In the genomic region with DNA sequence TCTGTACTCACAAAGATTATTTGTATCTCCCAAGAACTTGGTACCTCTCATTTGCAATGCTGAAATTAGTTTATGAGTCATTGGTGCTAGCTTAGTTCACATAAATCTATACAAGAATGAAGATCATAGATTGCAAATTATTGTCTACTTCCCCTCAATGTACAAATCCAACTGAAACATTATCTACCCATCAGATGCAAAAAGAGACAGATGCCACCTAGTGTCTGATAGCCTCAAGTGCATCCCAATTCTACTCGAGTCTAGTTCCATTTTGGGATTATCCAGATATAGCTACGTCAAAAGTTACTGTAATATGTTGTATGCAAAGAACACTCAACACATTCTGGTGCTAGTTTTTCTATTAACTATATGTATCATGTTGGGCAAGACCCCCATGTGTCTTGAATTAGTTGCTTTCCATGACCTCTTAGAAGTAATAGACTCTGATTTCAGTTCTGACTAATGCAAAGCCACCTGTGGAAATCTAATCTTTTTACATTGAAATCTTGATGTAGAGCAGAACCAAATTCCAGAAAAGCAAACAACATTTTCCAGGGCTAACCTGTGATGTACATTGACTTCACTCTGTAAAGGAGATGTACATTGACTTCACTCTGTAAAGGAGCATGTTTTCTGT, we compare ENCODE assay signal across 7 cellular contexts.
DNase-seq lines count a peak whose midpoint lies in the region; ATAC-seq and FAIRE-seq lines count a peak whose summit lies in the region.

No MANE protein-coding gene starts in this region.

- DNase-seq in Daoy (ENCODE audit: low read depth) (peak; percentile 22), GM19239 (ENCODE audit: insufficient read length, low spot score) (peak; percentile 27), NCI-H345 (lab: John Stamatoyannopoulos, UW) (peak; percentile 38), hepatic stellate cell (ENCODE audit: low spot score) (peak; percentile 22)
- DNase-seq in activated naive CD4-positive, alpha-beta T cell treated with anti-CD3 and anti-CD28 coated beads, Interleukin-2, amount 50 U/mL, for 72 hours (ENCODE audit: low spot score in 2 of 2), result peak in 1 of 2 donors; percentile 22
- peak in 2 of 3 experiments; percentile 4 to 5 for DNase-seq in stimulated activated CD4-positive, alpha-beta T cell treated with anti-CD3 and anti-CD28 coated beads, TNF-alpha, amount 100 ng/mL, for 24 hours (ENCODE audit: low read depth in 3 of 3)

- ATAC-seq in HG03097 (IDR thresholded peaks at IDR 0.05; ENCODE audit: low FRiP score, unreplicated experiment), result peak; percentile 85
- ATAC-seq in activated naive CD4-positive, alpha-beta T cell treated with anti-CD3 and anti-CD28 coated beads, Interleukin-2, amount 50 U/mL, for 72 hours, result peak; percentile 18 to 47

- no peaks in the 10 kb centered on the region for H3K9me3 Mint-ChIP-seq in activated naive CD4-positive, alpha-beta T cell treated with anti-CD3 and anti-CD28 coated beads, Interleukin-2, amount 50 U/mL, for 72 hours

- peak; percentile 78 for FAIRE-seq in GM19239 (lab: Jason Lieb, UNC)

- H3K27ac Mint-ChIP-seq in activated naive CD4-positive, alpha-beta T cell treated with anti-CD3 and anti-CD28 coated beads, Interleukin-2, amount 50 U/mL, for 72 hours, result no peak overlapping the region

- no peaks in the 10 kb centered on the region for H3K36me3 Mint-ChIP-seq in activated naive CD4-positive, alpha-beta T cell treated with anti-CD3 and anti-CD28 coated beads, Interleukin-2, amount 50 U/mL, for 72 hours
